12 cellular contexts compared by ENCODE assay signal in the genomic region with DNA sequence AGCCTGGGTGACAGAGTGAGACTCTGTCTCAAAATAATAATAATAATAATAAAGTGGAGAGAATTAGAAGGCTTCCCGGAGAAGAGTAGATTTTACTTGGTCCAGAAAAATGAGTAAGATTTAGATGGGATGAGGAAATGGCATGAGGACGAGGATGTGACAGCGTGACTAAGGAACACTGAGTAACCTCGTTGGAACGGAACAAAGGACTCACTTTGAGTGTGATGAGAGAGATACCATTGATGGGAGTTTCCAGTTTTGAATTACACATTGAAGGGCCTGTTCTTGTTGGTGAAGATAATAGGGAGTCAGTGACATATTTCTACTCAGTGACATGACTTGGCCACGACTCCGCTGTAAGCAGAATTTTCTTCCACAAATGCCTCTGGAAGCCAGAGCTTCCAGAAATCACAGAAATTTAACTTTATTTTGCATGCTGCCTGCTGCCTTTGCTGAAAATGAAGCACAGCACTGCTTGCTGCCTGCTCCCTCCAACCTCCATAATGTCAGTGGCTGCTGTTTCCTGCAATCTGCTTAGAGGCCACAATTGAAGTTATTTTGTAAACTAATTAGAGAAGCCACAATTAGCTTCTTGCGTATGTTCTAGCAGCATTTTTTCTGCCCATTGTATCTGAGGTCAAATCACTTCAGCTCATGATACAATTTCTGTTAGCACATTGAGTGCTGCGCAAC. TPM values are rescaled to one million over a fixed set of nuclear protein-coding genes. Genes with fewer than 3 reads are reported as not detected.
A peak's percentile ranks its signal among the peaks of the same experiment; 100 is the strongest.
DNase-seq lines count a peak whose midpoint lies in the region; ATAC-seq and TF ChIP-seq lines count a peak whose summit lies in the region.
"Had no signal": no experiment of that assay in that cellular context is flagged by ENCODE, and none has a peak within 500 bp of the region (broad histone marks: within the 10 kb centered on the region; RNA-seq: fewer than 3 reads in every experiment).

No MANE protein-coding gene starts in this region.

- CTCF ChIA-PET in SK-N-SH (lab: Yijun Ruan, JAX) = interaction anchor here (1.8 kb wide), 1 partner anchor 29 kb away, joined by 6 read pairs; no protein-coding TSS in a partner anchor
- CTCF ChIA-PET in activated CD4-positive, alpha-beta memory T cell treated with anti-CD3 and anti-CD28 coated beads, Interleukin-2, amount 10 ng/mL, durations not matched to agents 7 days and 5 days (lab: Charles Lee) = no interaction called here
- CTCF ChIA-PET in GM10248 (lab: Yijun Ruan, JAX) = interaction anchor here (1.2 to 1.3 kb wide), 2 partner anchors 13 to 29 kb away, joined by 3 read pairs; no protein-coding TSS in a partner anchor

- no peak for ATAC-seq in HG02763 (IDR thresholded peaks at IDR 0.05; ENCODE audit: unreplicated experiment)
- ATAC-seq: naive thymus-derived CD4-positive, alpha-beta T cell had no signal

- H3K27ac Mint-ChIP-seq in activated CD4-positive, alpha-beta memory T cell treated with anti-CD3 and anti-CD28 coated beads, Interleukin-2, amount 10 ng/mL, durations not matched to agents 7 days and 5 days = no peak overlapping the region

- H3K27me3 Mint-ChIP-seq in activated CD4-positive, alpha-beta memory T cell treated with anti-CD3 and anti-CD28 coated beads, Interleukin-2, amount 10 ng/mL, durations not matched to agents 7 days and 5 days = peaks cover 5% of the 10 kb centered on the region
- H3K27me3 Mint-ChIP-seq: brain had no signal

- H3K4me3 ChIP-seq in SK-N-SH (ENCODE audit: low read depth in 2 of 2, low read length in 1 of 2) (no peak overlapping the region), fibroblast of mammary gland (ENCODE audit: control insufficient read depth, low read depth, low read length) (no peak overlapping the region)

- TF ChIP-seq RAD21 in SK-N-SH (IDR thresholded peaks at IDR 0.05; ENCODE audit: low read length) = no peak

- WGBS in SK-N-SH (ENCODE audit: low lambda C conversion rate) = 52% methylated on average over 9 of the region's 9 CpGs

- H3K4me1 Mint-ChIP-seq in activated CD4-positive, alpha-beta memory T cell treated with anti-CD3 and anti-CD28 coated beads, Interleukin-2, amount 10 ng/mL, durations not matched to agents 7 days and 5 days = peaks cover 4% of the 10 kb centered on the region
- H3K4me1 Mint-ChIP-seq: naive thymus-derived CD4-positive, alpha-beta T cell had no signal

- no peaks in the 10 kb centered on the region for H3K9me3 Mint-ChIP-seq in activated CD4-positive, alpha-beta memory T cell treated with anti-CD3 and anti-CD28 coated beads, Interleukin-2, amount 10 ng/mL, durations not matched to agents 7 days and 5 days
- H3K9me3 Mint-ChIP-seq: brain; naive thymus-derived CD4-positive, alpha-beta T cell had no signal

- H2AFZ ChIP-seq in SK-N-SH (ENCODE audit: low read depth) = peak overlapping the region; percentile 71; the same call in 1 of the 2 replicates

- H3K9me3 ChIP-seq in SK-N-SH = no peaks in the 10 kb centered on the region

- no peak for TF ChIP-seq EP300 in SK-N-SH (IDR thresholded peaks at IDR 0.05; ENCODE audit: borderline replicate concordance in 1 of 2, low read depth in 1 of 2, low read length in 1 of 2)

- TF ChIP-seq CTCF in SK-N-SH (IDR thresholded peaks at IDR 0.05) (no peak), fibroblast of mammary gland (conservative IDR thresholded peaks at IDR 0.05; ENCODE audit: control insufficient read depth, insufficient read depth, low read depth, low read length) (no peak), GM10248 (IDR thresholded peaks at IDR 0.05; ENCODE audit: control extremely low read depth, extremely low read depth, low read depth, missing control alignments) (no peak)

- H3K36me3 ChIP-seq in SK-N-SH (replicated peaks in 1 of 2; ENCODE audit: control insufficient read depth in 1 of 2, insufficient read depth in 2 of 2, low read length in 1 of 2) = no peaks in the 10 kb centered on the region

- POLR2A ChIA-PET in SK-N-SH (lab: Yijun Ruan, JAX) (no interaction called here), GM10248 (lab: Yijun Ruan, JAX) (no interaction called here)
- POLR2A ChIA-PET in activated CD4-positive, alpha-beta memory T cell treated with anti-CD3 and anti-CD28 coated beads, Interleukin-2, amount 10 ng/mL, durations not matched to agents 7 days and 5 days (lab: Charles Lee) = no interaction called here

- no peaks in the 10 kb centered on the region for H3F3A ChIP-seq in SK-N-SH (replicated peaks; ENCODE audit: insufficient read depth)

- no peaks in the 10 kb centered on the region for H3K9me2 ChIP-seq in SK-N-SH

- H3K27me3 ChIP-seq in SK-N-SH (ENCODE audit: insufficient read depth) = no peaks in the 10 kb centered on the region

- peak; percentile 1 for DNase-seq in NCI-H2029 (lab: John Stamatoyannopoulos, UW)
- DNase-seq in NCI-H2029 treated with DMSO at 0.1 percent for 48 hours (lab: John Stamatoyannopoulos, UW) = no peak
- DNase-seq in SK-N-SH = no peak
- peak; percentile 51 for DNase-seq in fibroblast of mammary gland (ENCODE audit: low read depth)
- peak; percentile 16 for DNase-seq in stromal cell of bone marrow (ENCODE audit: low read depth)
- no peak for DNase-seq in activated CD4-positive, alpha-beta memory T cell treated with anti-CD3 and anti-CD28 coated beads, Interleukin-2, amount 10 ng/mL, durations not matched to agents 7 days and 5 days
- DNase-seq in GM10248 (ENCODE audit: extremely low spot score) = no peak
- DNase-seq: activated CD8-positive, alpha-beta memory T cell treated with anti-CD3 and anti-CD28 coated beads, Interleukin-2, amount 50 U/mL, for 48 hours; naive thymus-derived CD4-positive, alpha-beta T cell; NCI-H524 treated with DMSO at 0.1 percent for 48 hours had no signal

- no peaks in the 10 kb centered on the region for H4K20me1 ChIP-seq in SK-N-SH (ENCODE audit: insufficient read depth)

- H3K79me2 ChIP-seq in SK-N-SH (ENCODE audit: insufficient read depth) = no peaks in the 10 kb centered on the region

- no peaks in the 10 kb centered on the region for H3K4me1 ChIP-seq in SK-N-SH (ENCODE audit: control insufficient read depth in 1 of 2, insufficient read depth in 2 of 2, low read depth in 1 of 2, low read length in 1 of 2)

- H3K9ac ChIP-seq in SK-N-SH = no peak overlapping the region

- H3K4me3 Mint-ChIP-seq in activated CD4-positive, alpha-beta memory T cell treated with anti-CD3 and anti-CD28 coated beads, Interleukin-2, amount 10 ng/mL, durations not matched to agents 7 days and 5 days = no peak overlapping the region
- H3K4me3 Mint-ChIP-seq: brain; naive thymus-derived CD4-positive, alpha-beta T cell had no signal

- no peak overlapping the region; a peak in 1 of 4 replicates for H3K27ac ChIP-seq in SK-N-SH (ENCODE audit: low read depth in 2 of 2, low read length in 1 of 2)

- no peaks in the 10 kb centered on the region for H3K36me3 Mint-ChIP-seq in activated CD4-positive, alpha-beta memory T cell treated with anti-CD3 and anti-CD28 coated beads, Interleukin-2, amount 10 ng/mL, durations not matched to agents 7 days and 5 days (ENCODE audit: low read depth)
- H3K36me3 Mint-ChIP-seq: brain; naive thymus-derived CD4-positive, alpha-beta T cell had no signal

- H3K4me2 ChIP-seq in SK-N-SH = no peak overlapping the region

TF ChIP-seq in SK-N-SH, 30 proteins besides CTCF, POLR2A, EP300 and RAD21 (continues in another document):
- TF ChIP-seq, protein P1, sequence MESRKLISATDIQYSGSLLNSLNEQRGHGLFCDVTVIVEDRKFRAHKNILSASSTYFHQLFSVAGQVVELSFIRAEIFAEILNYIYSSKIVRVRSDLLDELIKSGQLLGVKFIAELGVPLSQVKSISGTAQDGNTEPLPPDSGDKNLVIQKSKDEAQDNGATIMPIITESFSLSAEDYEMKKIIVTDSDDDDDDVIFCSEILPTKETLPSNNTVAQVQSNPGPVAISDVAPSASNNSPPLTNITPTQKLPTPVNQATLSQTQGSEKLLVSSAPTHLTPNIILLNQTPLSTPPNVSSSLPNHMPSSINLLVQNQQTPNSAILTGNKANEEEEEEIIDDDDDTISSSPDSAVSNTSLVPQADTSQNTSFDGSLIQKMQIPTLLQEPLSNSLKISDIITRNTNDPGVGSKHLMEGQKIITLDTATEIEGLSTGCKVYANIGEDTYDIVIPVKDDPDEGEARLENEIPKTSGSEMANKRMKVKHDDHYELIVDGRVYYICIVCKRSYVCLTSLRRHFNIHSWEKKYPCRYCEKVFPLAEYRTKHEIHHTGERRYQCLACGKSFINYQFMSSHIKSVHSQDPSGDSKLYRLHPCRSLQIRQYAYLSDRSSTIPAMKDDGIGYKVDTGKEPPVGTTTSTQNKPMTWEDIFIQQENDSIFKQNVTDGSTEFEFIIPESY (IDR thresholded peaks at IDR 0.05; ENCODE audit: borderline replicate concordance, low read depth) = no peak
- TF ChIP-seq, protein P2, sequence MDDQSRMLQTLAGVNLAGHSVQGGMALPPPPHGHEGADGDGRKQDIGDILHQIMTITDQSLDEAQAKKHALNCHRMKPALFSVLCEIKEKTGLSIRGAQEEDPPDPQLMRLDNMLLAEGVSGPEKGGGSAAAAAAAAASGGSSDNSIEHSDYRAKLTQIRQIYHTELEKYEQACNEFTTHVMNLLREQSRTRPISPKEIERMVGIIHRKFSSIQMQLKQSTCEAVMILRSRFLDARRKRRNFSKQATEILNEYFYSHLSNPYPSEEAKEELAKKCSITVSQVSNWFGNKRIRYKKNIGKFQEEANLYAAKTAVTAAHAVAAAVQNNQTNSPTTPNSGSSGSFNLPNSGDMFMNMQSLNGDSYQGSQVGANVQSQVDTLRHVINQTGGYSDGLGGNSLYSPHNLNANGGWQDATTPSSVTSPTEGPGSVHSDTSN (IDR thresholded peaks at IDR 0.05) = no peak
- TF ChIP-seq TCF12 (IDR thresholded peaks at IDR 0.05) (no peak), SMC3 (IDR thresholded peaks at IDR 0.05; ENCODE audit: low read depth, low read length) (no peak), SIN3A (IDR thresholded peaks at IDR 0.05; ENCODE audit: borderline replicate concordance, low read depth, low read length) (no peak), JUND (IDR thresholded peaks at IDR 0.05) (no peak), NFIC (IDR thresholded peaks at IDR 0.05; ENCODE audit: borderline replicate concordance) (no peak), TEAD4 (IDR thresholded peaks at IDR 0.05; ENCODE audit: borderline replicate concordance, insufficient read depth) (no peak), RCOR1 (IDR thresholded peaks at IDR 0.05; ENCODE audit: low read length) (no peak)
- TF ChIP-seq, protein P3, sequence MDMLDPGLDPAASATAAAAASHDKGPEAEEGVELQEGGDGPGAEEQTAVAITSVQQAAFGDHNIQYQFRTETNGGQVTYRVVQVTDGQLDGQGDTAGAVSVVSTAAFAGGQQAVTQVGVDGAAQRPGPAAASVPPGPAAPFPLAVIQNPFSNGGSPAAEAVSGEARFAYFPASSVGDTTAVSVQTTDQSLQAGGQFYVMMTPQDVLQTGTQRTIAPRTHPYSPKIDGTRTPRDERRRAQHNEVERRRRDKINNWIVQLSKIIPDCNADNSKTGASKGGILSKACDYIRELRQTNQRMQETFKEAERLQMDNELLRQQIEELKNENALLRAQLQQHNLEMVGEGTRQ (IDR thresholded peaks at IDR 0.05; ENCODE audit: borderline replicate concordance, low read depth, low read length) = no peak

RNA-seq across cellular contexts. Expression of a gene that starts 33.7 kb away (rescaled TPM):
- 8.1 and 12.1 TPM in 2 replicates for polyA plus RNA-seq in SK-N-SH (2012; rRNA removed)
- 12.2 and 13.5 TPM in 2 replicates for polyA plus RNA-seq in SK-N-SH (2012; cell fraction: cytosol; rRNA removed)
- polyA plus RNA-seq in SK-N-SH (2012; cell fraction: nucleus; rRNA removed) = 6.4 and 11.4 TPM in 2 replicates
- total RNA-seq in activated CD4-positive, alpha-beta memory T cell treated with anti-CD3 and anti-CD28 coated beads, Interleukin-2, amount 10 ng/mL, durations not matched to agents 7 days and 5 days = 10 to 100 TPM; 25.5 to 30.6 TPM

Comparison
In these comparisons a context has a peak if more than half of its experiments do, and no peak if none do; other contexts are left out.
1. DNase-seq: peak in NCI-H2029 (single experiment), fibroblast of mammary gland (single experiment) and stromal cell of bone marrow (single experiment); none in NCI-H2029 treated with DMSO at 0.1 percent for 48 hours (single experiment), SK-N-SH (single experiment), activated CD4-positive, alpha-beta memory T cell treated with anti-CD3 and anti-CD28 coated beads, Interleukin-2, amount 10 ng/mL, durations not matched to agents 7 days and 5 days (single experiment) and GM10248 (single experiment).